Comparison of ENCODE assay signal across 15 cellular contexts in genomic region chr10:10092581-10092980, GRCh38.
DNase-seq lines count a peak whose midpoint lies in the region; ATAC-seq and TF ChIP-seq lines count a peak whose summit lies in the region.
"Had no signal": no experiment of that assay in that cellular context is flagged by ENCODE, and none has a peak within 500 bp of the region (broad histone marks: within the 10 kb centered on the region; RNA-seq: fewer than 3 reads in every experiment).

No MANE protein-coding gene starts in this region.

- H3K9ac ChIP-seq in GM23248: no peak overlapping the region
- peak overlapping the region; percentile 30 for H3K9ac ChIP-seq in adipocyte (ENCODE audit: low read length)

- H2AFZ ChIP-seq in GM23248: no peak overlapping the region

- TF ChIP-seq CTCF in osteocyte (IDR thresholded peaks at IDR 0.05) (no peak), prostate gland (IDR thresholded peaks at IDR 0.05) (no peak)

- H3K27me3 ChIP-seq in GM23248 (replicated peaks; ENCODE audit: insufficient read depth) (no peaks in the 10 kb centered on the region), adipocyte (replicated peaks; ENCODE audit: control insufficient read depth, insufficient read depth, low read length) (no peaks in the 10 kb centered on the region), prostate gland (replicated peaks; ENCODE audit: insufficient read depth) (no peaks in the 10 kb centered on the region)

- CTCF ChIA-PET in T-cell (lab: Charles Lee): no interaction called here

- no peaks in the 10 kb centered on the region for H3K27me3 Mint-ChIP-seq in osteocyte (ENCODE audit: unreplicated experiment)
- H3K27me3 Mint-ChIP-seq in T-cell: peaks cover 0 to 7% of the 10 kb centered on the region in 2 donors
- H3K27me3 Mint-ChIP-seq: activated CD8-positive, alpha-beta T cell treated with anti-CD3 and anti-CD28 coated beads for 36 hours; activated naive CD4-positive, alpha-beta T cell treated with anti-CD3 and anti-CD28 coated beads, Interleukin-2, amount 10 ng/mL, durations not matched to agents 7 days and 5 days; CD4-positive, alpha-beta memory T cell; effector memory CD8-positive, alpha-beta T cell had no signal

- H3K36me3 Mint-ChIP-seq in osteocyte (ENCODE audit: unreplicated experiment): no peaks in the 10 kb centered on the region
- H3K36me3 Mint-ChIP-seq in T-cell: no peaks in the 10 kb centered on the region
- H3K36me3 Mint-ChIP-seq: activated naive CD4-positive, alpha-beta T cell treated with anti-CD3 and anti-CD28 coated beads, Interleukin-2, amount 10 ng/mL, durations not matched to agents 7 days and 5 days; CD4-positive, alpha-beta memory T cell had no signal

- intact Hi-C loops in left cardiac atrium (cut with DNase I) (no loop called here), prostate gland (cut with DNase I) (no loop called here)

- H3K79me2 ChIP-seq in GM23248 (ENCODE audit: insufficient read depth): no peaks in the 10 kb centered on the region

- peaks cover 3% of the 10 kb centered on the region for H3K9me3 Mint-ChIP-seq in osteocyte (ENCODE audit: unreplicated experiment)
- H3K9me3 Mint-ChIP-seq in T-cell: no peaks in the 10 kb centered on the region
- H3K9me3 Mint-ChIP-seq: activated CD8-positive, alpha-beta T cell treated with anti-CD3 and anti-CD28 coated beads for 36 hours; nephron had no signal

- peak in 1 of 2 donors; percentile 89 for ATAC-seq in left cardiac atrium
- ATAC-seq in T-cell (replicated peaks in 1 of 4): no peak
- ATAC-seq in GM18861 (IDR thresholded peaks at IDR 0.05; ENCODE audit: unreplicated experiment): no peak
- ATAC-seq: activated CD8-positive, alpha-beta T cell treated with anti-CD3 and anti-CD28 coated beads for 36 hours; effector memory CD8-positive, alpha-beta T cell; HepG2 had no signal

- no peak overlapping the region for H3K27ac ChIP-seq in GM23248
- no peak overlapping the region for H3K27ac ChIP-seq in prostate gland

- no peak overlapping the region for H3K4me2 ChIP-seq in GM23248 (ENCODE audit: unreplicated experiment)

- H3K4me1 Mint-ChIP-seq in osteocyte (ENCODE audit: unreplicated experiment) (no peaks in the 10 kb centered on the region), T-cell (no peaks in the 10 kb centered on the region)
- H3K4me1 Mint-ChIP-seq: activated naive CD4-positive, alpha-beta T cell treated with anti-CD3 and anti-CD28 coated beads, Interleukin-2, amount 10 ng/mL, durations not matched to agents 7 days and 5 days; CD4-positive, alpha-beta memory T cell; nephron had no signal

- no peaks in the 10 kb centered on the region for H4K20me1 ChIP-seq in GM23248 (ENCODE audit: insufficient read depth)

- in situ Hi-C loops in GM23248 (cut with MboI): no loop called here

- 2 to 3% methylated on average over 6 of the region's 6 CpGs for WGBS in GM23248 (ENCODE audit: low coverage in 1 of 2, low lambda C conversion rate in 2 of 2, missing lambda C conversion rate in 2 of 2), 2 experiments
- 49% methylated on average over 6 of the region's 6 CpGs for WGBS in prostate gland

- POLR2A ChIA-PET in T-cell (lab: Charles Lee): no interaction called here

- no peaks in the 10 kb centered on the region for H3F3A ChIP-seq in GM23248 (ENCODE audit: insufficient read depth)

- H3K36me3 ChIP-seq in GM23248 (ENCODE audit: low read depth): no peaks in the 10 kb centered on the region
- no peaks in the 10 kb centered on the region for H3K36me3 ChIP-seq in adipocyte (ENCODE audit: control insufficient read depth, insufficient read depth, low read length, severe bottlenecking)
- H3K36me3 ChIP-seq in prostate gland: no peaks in the 10 kb centered on the region

- H3K4me3 Mint-ChIP-seq in osteocyte (ENCODE audit: unreplicated experiment): no peak overlapping the region
- H3K4me3 Mint-ChIP-seq in T-cell: no peak overlapping the region
- H3K4me3 Mint-ChIP-seq: activated CD8-positive, alpha-beta T cell treated with anti-CD3 and anti-CD28 coated beads for 36 hours; activated naive CD4-positive, alpha-beta T cell treated with anti-CD3 and anti-CD28 coated beads, Interleukin-2, amount 10 ng/mL, durations not matched to agents 7 days and 5 days; CD4-positive, alpha-beta memory T cell; effector memory CD8-positive, alpha-beta T cell; nephron had no signal

- H3K27ac Mint-ChIP-seq in osteocyte (ENCODE audit: unreplicated experiment) (peak overlapping the region; percentile 25), T-cell (no peak overlapping the region)
- H3K27ac Mint-ChIP-seq: activated CD8-positive, alpha-beta T cell treated with anti-CD3 and anti-CD28 coated beads for 36 hours; activated naive CD4-positive, alpha-beta T cell treated with anti-CD3 and anti-CD28 coated beads, Interleukin-2, amount 10 ng/mL, durations not matched to agents 7 days and 5 days; CD4-positive, alpha-beta memory T cell; effector memory CD8-positive, alpha-beta T cell; nephron had no signal

- no peaks in the 10 kb centered on the region for H3K9me3 ChIP-seq in GM23248 (ENCODE audit: low read depth)
- no peaks in the 10 kb centered on the region for H3K9me3 ChIP-seq in adipocyte (ENCODE audit: control insufficient read depth, low read length)
- H3K9me3 ChIP-seq in prostate gland: peaks cover 3% of the 10 kb centered on the region

- no peak for TF ChIP-seq POLR2A in prostate gland (IDR thresholded peaks at IDR 0.05)

- no peaks in the 10 kb centered on the region for H3K9me2 ChIP-seq in GM23248 (ENCODE audit: insufficient read depth)

- H3K4me3 ChIP-seq in GM23248: no peak overlapping the region
- no peak overlapping the region for H3K4me3 ChIP-seq in adipocyte (ENCODE audit: low read length)
- H3K4me3 ChIP-seq in prostate gland: no peak overlapping the region

- H3K4me1 ChIP-seq in GM23248 (ENCODE audit: insufficient read depth) (no peaks in the 10 kb centered on the region), adipocyte (ENCODE audit: control insufficient read depth, insufficient read depth, low read length) (peaks cover 19% of the 10 kb centered on the region), prostate gland (replicated peaks) (no peaks in the 10 kb centered on the region)

- DNase-seq in GM23248: peak; percentile 14
- DNase-seq in adipocyte (ENCODE audit: low read depth): no peak
- DNase-seq in left cardiac atrium: peak; percentile 29
- no peak for DNase-seq in osteocyte (ENCODE audit: extremely low spot score, unreplicated experiment)
- DNase-seq in T-cell: no peak
- no peak for DNase-seq in prostate gland (ENCODE audit: low spot score)
- DNase-seq in NK-92 (lab: John Stamatoyannopoulos, UW; ENCODE audit: unreplicated experiment): no peak
- DNase-seq: activated CD8-positive, alpha-beta T cell treated with anti-CD3 and anti-CD28 coated beads for 36 hours; activated naive CD4-positive, alpha-beta T cell treated with anti-CD3 and anti-CD28 coated beads, Interleukin-2, amount 10 ng/mL, durations not matched to agents 7 days and 5 days; CD4-positive, alpha-beta memory T cell; effector memory CD8-positive, alpha-beta T cell; NCI-H1930 had no signal

Comparison
In these comparisons a context has a peak if more than half of its experiments do, and no peak if none do; other contexts are left out.
1. DNase-seq: peak in GM23248 (single experiment) and left cardiac atrium (single experiment); none in adipocyte (single experiment), osteocyte (single experiment), T-cell (0 of 34), prostate gland (single experiment) and NK-92 (single experiment).